8 cellular contexts compared by ENCODE assay signal in the genomic region with DNA sequence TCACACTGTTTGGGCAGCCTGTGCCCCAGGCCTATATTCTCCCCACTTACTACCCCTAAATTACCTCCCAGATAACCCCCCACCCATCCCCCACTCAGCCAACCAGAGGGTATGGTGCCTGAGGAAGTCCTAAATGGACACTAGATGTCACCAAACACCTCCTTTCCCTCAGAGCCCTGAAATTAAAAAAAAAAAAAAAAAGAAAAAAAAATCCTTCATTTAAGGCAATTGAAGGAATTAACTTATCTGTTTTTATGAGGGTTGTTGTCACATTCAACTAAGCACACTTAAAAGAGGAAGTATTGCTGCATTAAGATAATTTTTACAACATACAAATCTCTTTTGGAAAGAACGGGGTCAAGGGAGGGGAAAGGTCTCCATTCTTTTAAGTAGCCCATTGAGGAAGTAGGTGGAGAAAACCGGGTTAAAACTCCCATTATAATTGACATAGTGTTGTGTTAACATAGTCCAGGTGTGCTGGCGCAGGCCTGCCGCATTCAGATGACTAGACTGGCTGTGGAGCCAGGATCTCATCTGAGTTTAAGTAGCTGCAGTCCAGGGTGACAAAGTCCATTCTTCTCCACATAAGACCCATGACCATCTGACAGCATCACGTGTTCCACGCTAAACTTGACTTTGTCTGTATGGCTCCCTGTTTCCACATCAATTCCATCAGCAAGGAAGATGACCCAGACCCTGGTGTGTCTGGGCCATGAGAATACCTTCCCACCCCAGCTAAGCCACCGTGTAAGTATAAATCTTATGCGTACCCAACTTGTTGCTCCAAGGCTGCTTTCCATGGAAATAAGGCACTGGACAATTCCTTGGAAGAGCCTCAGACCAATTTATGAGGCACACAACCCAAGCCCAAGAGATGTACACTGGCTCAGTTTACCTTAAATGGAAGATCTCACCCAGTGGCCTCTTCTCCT. TPM values are rescaled to one million over a fixed set of nuclear protein-coding genes. Genes with fewer than 3 reads are reported as not detected.
DNase-seq lines count a peak whose midpoint lies in the region; ATAC-seq lines count a peak whose summit lies in the region.

No MANE protein-coding gene starts in this region.

- intact Hi-C loops in activated CD4-positive, alpha-beta T cell treated with anti-CD3 and anti-CD28 coated beads for 36 hours (cut with DNase I, micrococcal nuclease), result loop anchor here in 1 of 2 experiments (5.0 kb wide), 1 partner anchor 438 kb away; a partner anchor contains a TSS
- intact Hi-C loops in activated CD4-positive, alpha-beta T cell treated with anti-CD3 and anti-CD28 coated beads, Interleukin-2, amount 10 ng/mL, durations not matched to agents 24 days and 14 days (cut with micrococcal nuclease), result no loop called here

- H3K9me3 Mint-ChIP-seq in activated CD4-positive, alpha-beta T cell treated with anti-CD3 and anti-CD28 coated beads for 36 hours (ENCODE audit: low read depth), result no peaks in the 10 kb centered on the region
- H3K9me3 Mint-ChIP-seq in activated CD4-positive, alpha-beta T cell treated with anti-CD3 and anti-CD28 coated beads, Interleukin-2, amount 10 ng/mL, durations not matched to agents 24 days and 14 days, result no peaks in the 10 kb centered on the region

- H3K4me3 Mint-ChIP-seq in activated CD4-positive, alpha-beta T cell treated with anti-CD3 and anti-CD28 coated beads for 36 hours, result no peak overlapping the region
- H3K4me3 Mint-ChIP-seq in activated CD4-positive, alpha-beta T cell treated with anti-CD3 and anti-CD28 coated beads, Interleukin-2, amount 10 ng/mL, durations not matched to agents 24 days and 14 days, result no peak overlapping the region

- peaks cover 13% of the 10 kb centered on the region for H3K36me3 Mint-ChIP-seq in activated CD4-positive, alpha-beta T cell treated with anti-CD3 and anti-CD28 coated beads for 36 hours (ENCODE audit: low read depth)
- peaks cover 35% of the 10 kb centered on the region for H3K36me3 Mint-ChIP-seq in activated CD4-positive, alpha-beta T cell treated with anti-CD3 and anti-CD28 coated beads, Interleukin-2, amount 10 ng/mL, durations not matched to agents 24 days and 14 days (ENCODE audit: low read depth)

- H3K27me3 Mint-ChIP-seq in activated CD4-positive, alpha-beta T cell treated with anti-CD3 and anti-CD28 coated beads for 36 hours, result no peaks in the 10 kb centered on the region
- no peaks in the 10 kb centered on the region for H3K27me3 Mint-ChIP-seq in activated CD4-positive, alpha-beta T cell treated with anti-CD3 and anti-CD28 coated beads, Interleukin-2, amount 10 ng/mL, durations not matched to agents 24 days and 14 days

- POLR2A ChIA-PET in activated CD4-positive, alpha-beta T cell treated with anti-CD3 and anti-CD28 coated beads for 36 hours (lab: Charles Lee), result interaction anchor here (0.6 kb wide), 1 partner anchor 40 kb away, joined by 6 read pairs; no protein-coding TSS in a partner anchor

- DNase-seq in activated CD4-positive, alpha-beta T cell treated with anti-CD3 and anti-CD28 coated beads for 36 hours, result peak; percentile 30
- DNase-seq in activated CD4-positive, alpha-beta T cell treated with anti-CD3 and anti-CD28 coated beads, Interleukin-2, amount 10 ng/mL, durations not matched to agents 24 days and 14 days, result no peak
- DNase-seq in NCI-H1417 treated with DMSO at 0.1 percent for 48 hours (lab: John Stamatoyannopoulos, UW), result peak; percentile 59
- DNase-seq in UCSD-AML1 (lab: John Stamatoyannopoulos, UW; ENCODE audit: unreplicated experiment), result peak; percentile 31
- DNase-seq in islet precursor cell, result peak; percentile 75
- DNase-seq in stimulated activated CD4-positive, alpha-beta T cell treated with anti-CD3 and anti-CD28 coated beads, Interleukin-2, amount 100 ng/mL, for 48 hours, result no peak

- CTCF ChIA-PET in activated CD4-positive, alpha-beta T cell treated with anti-CD3 and anti-CD28 coated beads for 36 hours (lab: Charles Lee), result interaction anchor here (0.7 to 0.9 kb wide), 2 partner anchors 42 to 466 kb away, joined by 3 read pairs; no protein-coding TSS in a partner anchor

- H3K27ac Mint-ChIP-seq in activated CD4-positive, alpha-beta T cell treated with anti-CD3 and anti-CD28 coated beads for 36 hours, result no peak overlapping the region
- H3K27ac Mint-ChIP-seq in activated CD4-positive, alpha-beta T cell treated with anti-CD3 and anti-CD28 coated beads, Interleukin-2, amount 10 ng/mL, durations not matched to agents 24 days and 14 days, result no peak overlapping the region

- H3K4me1 Mint-ChIP-seq in activated CD4-positive, alpha-beta T cell treated with anti-CD3 and anti-CD28 coated beads for 36 hours, result no peaks in the 10 kb centered on the region
- no peaks in the 10 kb centered on the region for H3K4me1 Mint-ChIP-seq in activated CD4-positive, alpha-beta T cell treated with anti-CD3 and anti-CD28 coated beads, Interleukin-2, amount 10 ng/mL, durations not matched to agents 24 days and 14 days

- no peak for ATAC-seq in activated CD4-positive, alpha-beta T cell treated with anti-CD3 and anti-CD28 coated beads for 36 hours
- ATAC-seq in GM19351 (IDR thresholded peaks at IDR 0.05; ENCODE audit: unreplicated experiment) (no peak), GM18517 (IDR thresholded peaks at IDR 0.05; ENCODE audit: unreplicated experiment) (no peak)

RNA-seq across cellular contexts. Expression of a gene that starts 46.4 kb away (rescaled TPM):
- 10 to 100 TPM; 18.0 to 21.4 TPM for total RNA-seq in activated CD4-positive, alpha-beta T cell treated with anti-CD3 and anti-CD28 coated beads for 36 hours
- 33.3 and 34.9 TPM in 2 replicates for total RNA-seq in activated CD4-positive, alpha-beta T cell treated with anti-CD3 and anti-CD28 coated beads, Interleukin-2, amount 10 ng/mL, durations not matched to agents 24 days and 14 days

RNA-seq across cellular contexts. Expression of a gene that starts 52.7 kb away (rescaled TPM):
- total RNA-seq in activated CD4-positive, alpha-beta T cell treated with anti-CD3 and anti-CD28 coated beads for 36 hours, result 10 to 100 TPM; 58.6 to 66.0 TPM
- total RNA-seq in activated CD4-positive, alpha-beta T cell treated with anti-CD3 and anti-CD28 coated beads, Interleukin-2, amount 10 ng/mL, durations not matched to agents 24 days and 14 days, result 61.3 and 64.6 TPM in 2 replicates

Comparison
In these comparisons a context has a peak if more than half of its experiments do, and no peak if none do; other contexts are left out.
1. DNase-seq: peak in activated CD4-positive, alpha-beta T cell treated with anti-CD3 and anti-CD28 coated beads for 36 hours (single experiment), NCI-H1417 treated with DMSO at 0.1 percent for 48 hours (single experiment), UCSD-AML1 (single experiment) and islet precursor cell (single experiment); none in activated CD4-positive, alpha-beta T cell treated with anti-CD3 and anti-CD28 coated beads, Interleukin-2, amount 10 ng/mL, durations not matched to agents 24 days and 14 days (single experiment) and stimulated activated CD4-positive, alpha-beta T cell treated with anti-CD3 and anti-CD28 coated beads, Interleukin-2, amount 100 ng/mL, for 48 hours (0 of 2).